1 cellular context compared by ENCODE assay signal in genomic region chr11:67349036-67349435, GRCh38.
TF ChIP-seq lines count a peak whose summit lies in the region.

No MANE protein-coding gene starts in this region.

TF ChIP-seq in endothelial cell of umbilical vein, 7 proteins besides CTCF, POLR2A, EP300 and RAD21:
- TF ChIP-seq EZH2 (IDR thresholded peaks at IDR 0.05; ENCODE audit: borderline replicate concordance, low read depth, low read length, severe bottlenecking) (no peak), JUN (IDR thresholded peaks at IDR 0.05; ENCODE audit: borderline replicate concordance, insufficient read depth, insufficient read length, low read depth) (no peak), POLR2AphosphoS5 (IDR thresholded peaks at IDR 0.05; ENCODE audit: insufficient read depth, low read depth, low read length) (no peak), MYC (IDR thresholded peaks at IDR 0.05; ENCODE audit: low read depth, low read length) (no peak), FOS (IDR thresholded peaks at IDR 0.05; ENCODE audit: borderline replicate concordance, insufficient read depth, low read length) (no peak), GATA2 (IDR thresholded peaks at IDR 0.05; ENCODE audit: insufficient read depth, insufficient read length, low read depth, low read length) (no peak)
- TF ChIP-seq, protein P1, sequence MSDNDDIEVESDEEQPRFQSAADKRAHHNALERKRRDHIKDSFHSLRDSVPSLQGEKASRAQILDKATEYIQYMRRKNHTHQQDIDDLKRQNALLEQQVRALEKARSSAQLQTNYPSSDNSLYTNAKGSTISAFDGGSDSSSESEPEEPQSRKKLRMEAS (IDR thresholded peaks at IDR 0.05; ENCODE audit: insufficient read depth, insufficient read length) = no peak
TF ChIP-seq in endothelial cell of umbilical vein: peak in this region for 0.
